Comparison of ENCODE assay signal across 8 cellular contexts in the genomic region with DNA sequence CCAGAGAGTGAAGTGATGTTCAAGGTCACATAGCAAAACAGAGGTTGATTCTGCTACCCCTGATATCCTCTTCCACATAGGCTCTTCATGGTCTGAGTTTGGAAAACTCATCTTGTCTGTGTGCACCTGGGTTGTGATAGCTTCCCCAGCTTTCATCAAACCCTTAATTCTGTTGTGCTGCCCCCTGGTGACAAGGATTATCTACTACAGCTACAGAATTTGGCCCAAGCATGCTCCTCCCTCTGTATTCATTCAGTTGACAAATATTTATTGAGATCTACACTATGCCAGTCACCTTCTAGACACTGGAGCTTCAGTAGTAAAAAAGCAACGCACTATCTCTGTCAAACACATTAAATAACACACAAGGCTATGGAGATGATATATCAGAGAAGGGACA. TPM values are rescaled to one million over a fixed set of nuclear protein-coding genes. Genes with fewer than 3 reads are reported as not detected.
DNase-seq lines count a peak whose midpoint lies in the region; ATAC-seq and TF ChIP-seq lines count a peak whose summit lies in the region.

No MANE protein-coding gene starts in this region.

- H3K36me3 Mint-ChIP-seq in activated T-cell treated with anti-CD3 and anti-CD28 coated beads, Interleukin-2, amount 50 U/mL, for 72 hours (ENCODE audit: insufficient read depth in 2 of 2): no peaks in the 10 kb centered on the region

- H3K27me3 Mint-ChIP-seq in activated T-cell treated with anti-CD3 and anti-CD28 coated beads, Interleukin-2, amount 50 U/mL, for 72 hours (ENCODE audit: low read depth): peaks cover 20% of the 10 kb centered on the region

- H3K79me1 ChIP-seq in trophoblast cell (ENCODE audit: low read length): peaks cover 4% of the 10 kb centered on the region

- no peak overlapping the region for H3K27ac Mint-ChIP-seq in activated T-cell treated with anti-CD3 and anti-CD28 coated beads, Interleukin-2, amount 50 U/mL, for 72 hours

- no peaks in the 10 kb centered on the region for H4K20me1 ChIP-seq in PC-3 (ENCODE audit: low read length)

- H2BK5ac ChIP-seq in trophoblast cell (ENCODE audit: low read depth, low read length, poor library complexity): no peak overlapping the region

- H2BK120ac ChIP-seq in trophoblast cell (ENCODE audit: insufficient read depth, low read length, poor library complexity): no peak overlapping the region

- DNase-seq in GM03348 (ENCODE audit: low spot score) (peak; percentile 71), HuH-7 (ENCODE audit: low spot score) (peak; percentile 82), PC-3 (peak; percentile 78), trophoblast cell (peak; percentile 32 to 92)
- peak; percentile 50 to 64 for DNase-seq in activated T-cell treated with anti-CD3 and anti-CD28 coated beads, Interleukin-2, amount 50 U/mL, for 72 hours

- intact Hi-C loops in PC-3 (cut with micrococcal nuclease): loop anchor here (1.0 to 5.0 kb wide), 4 partner anchors 52 to 363 kb away; a partner anchor contains a TSS

- H3K4me1 Mint-ChIP-seq in activated T-cell treated with anti-CD3 and anti-CD28 coated beads, Interleukin-2, amount 50 U/mL, for 72 hours (ENCODE audit: low read depth): no peaks in the 10 kb centered on the region

- H3K4me1 ChIP-seq in PC-3 (ENCODE audit: insufficient read depth, low read length) (no peaks in the 10 kb centered on the region), gastroesophageal sphincter (no peaks in the 10 kb centered on the region), trophoblast cell (ENCODE audit: control insufficient read depth in 1 of 2, insufficient read depth in 2 of 2, low read length in 2 of 2) (no peaks in the 10 kb centered on the region)

- no peak overlapping the region for H2AK5ac ChIP-seq in trophoblast cell (ENCODE audit: low read length)

- no peak overlapping the region for H4K91ac ChIP-seq in trophoblast cell (ENCODE audit: low read depth, low read length)

- H3K27ac ChIP-seq in PC-3 (ENCODE audit: low read length) (no peak overlapping the region), gastroesophageal sphincter (no peak overlapping the region), trophoblast cell (ENCODE audit: low read depth, low read length) (no peak overlapping the region)

- H2AFZ ChIP-seq in PC-3 (ENCODE audit: low read length) (no peak overlapping the region), trophoblast cell (ENCODE audit: insufficient read depth, low read length, poor library complexity) (no peak overlapping the region)

- 0% methylated on average over 1 of the region's 1 CpG for WGBS in gastroesophageal sphincter (ENCODE audit: low coverage in 1 of 2), 2 donors
- WGBS in trophoblast cell (ENCODE audit: extremely low coverage, insufficient coverage, insufficient read length): no CpG with 5 or more reads among the region's 1 CpG

- H3K79me2 ChIP-seq in PC-3 (ENCODE audit: low read length) (no peaks in the 10 kb centered on the region), trophoblast cell (ENCODE audit: control insufficient read depth, insufficient read depth, low read length, poor library complexity) (no peaks in the 10 kb centered on the region)

- no peak overlapping the region for H4K12ac ChIP-seq in trophoblast cell (ENCODE audit: low read depth, low read length)

- POLR2A ChIA-PET in PC-3 (lab: Charles Lee; ENCODE audit: unreplicated experiment): interaction anchor here (0.7 kb wide), 1 partner anchor 108 kb away, joined by 8 read pairs; no protein-coding TSS in a partner anchor

- H3K9me3 Mint-ChIP-seq in activated T-cell treated with anti-CD3 and anti-CD28 coated beads, Interleukin-2, amount 50 U/mL, for 72 hours: no peaks in the 10 kb centered on the region

- no peak for TF ChIP-seq POLR2A in gastroesophageal sphincter (IDR thresholded peaks at IDR 0.05)

- H3K9me2 ChIP-seq in PC-3 (replicated peaks; ENCODE audit: low read length): no peaks in the 10 kb centered on the region

- H3K9ac ChIP-seq in PC-3 (ENCODE audit: low read length) (no peak overlapping the region), trophoblast cell (ENCODE audit: low read length) (no peak overlapping the region)

- TF ChIP-seq CTCF in PC-3 (conservative IDR thresholded peaks at IDR 0.05; ENCODE audit: low read depth, low read length): peak; percentile 69
- TF ChIP-seq CTCF in gastroesophageal sphincter (IDR thresholded peaks at IDR 0.05): peak; percentile 58 to 79 (median 70)

- CTCF ChIA-PET in PC-3 (lab: Charles Lee): interaction anchor here (0.7 to 2.1 kb wide), 8 partner anchors 18 to 347 kb away, joined by 3 to 12 read pairs (median 6); no protein-coding TSS in a partner anchor

- no peaks in the 10 kb centered on the region for H3F3A ChIP-seq in PC-3 (ENCODE audit: low read length, unreplicated experiment)

- no peaks in the 10 kb centered on the region for H3K36me3 ChIP-seq in PC-3 (ENCODE audit: low read depth, low read length)
- no peaks in the 10 kb centered on the region for H3K36me3 ChIP-seq in gastroesophageal sphincter
- no peaks in the 10 kb centered on the region for H3K36me3 ChIP-seq in trophoblast cell (ENCODE audit: control insufficient read depth in 1 of 2, insufficient read depth in 2 of 2, low read length in 2 of 2)

- H3K9me3 ChIP-seq in PC-3 (ENCODE audit: low read length) (no peaks in the 10 kb centered on the region), gastroesophageal sphincter (no peaks in the 10 kb centered on the region), trophoblast cell (ENCODE audit: insufficient read depth, low read depth, low read length) (no peaks in the 10 kb centered on the region)

- H3K27me3 ChIP-seq in PC-3 (ENCODE audit: low read length) (no peaks in the 10 kb centered on the region), gastroesophageal sphincter (no peaks in the 10 kb centered on the region), trophoblast cell (ENCODE audit: insufficient read depth, low read length) (no peaks in the 10 kb centered on the region)

- H3K23ac ChIP-seq in trophoblast cell (ENCODE audit: low read length): no peak overlapping the region

- no peak overlapping the region for H4K8ac ChIP-seq in trophoblast cell (ENCODE audit: low read depth, low read length)

- no peak overlapping the region for H3K14ac ChIP-seq in trophoblast cell (ENCODE audit: low read length)

- no peak overlapping the region for H2BK12ac ChIP-seq in trophoblast cell (ENCODE audit: low read length)

- ATAC-seq in GM21515 (IDR thresholded peaks at IDR 0.05; ENCODE audit: unreplicated experiment) (peak; percentile 93), PC-3 (peak; percentile 83), gastroesophageal sphincter (no peak), HG03457 (IDR thresholded peaks at IDR 0.05; ENCODE audit: unreplicated experiment) (no peak)
- ATAC-seq in activated T-cell treated with anti-CD3 and anti-CD28 coated beads, Interleukin-2, amount 50 U/mL, for 72 hours (replicated peaks in 1 of 2): peak; percentile 48 to 58

- H3K4me2 ChIP-seq in PC-3 (ENCODE audit: low read length) (no peak overlapping the region), trophoblast cell (ENCODE audit: low read length) (no peak overlapping the region)

- BruUV-seq in PC-3 (replicated peaks; lab: Mats Ljungman, UMichigan): no TSS peak

- H3K4me3 ChIP-seq in PC-3 (ENCODE audit: low read length) (no peak overlapping the region), gastroesophageal sphincter (no peak overlapping the region), trophoblast cell (ENCODE audit: low read depth, low read length) (no peak overlapping the region)

- TF ChIP-seq EP300 in gastroesophageal sphincter (IDR thresholded peaks at IDR 0.05): no peak

- H3K4ac ChIP-seq in trophoblast cell (ENCODE audit: low read depth, low read length): no peak overlapping the region

- no peak overlapping the region for H3K18ac ChIP-seq in trophoblast cell (ENCODE audit: low read length)

- no peak overlapping the region for H3K4me3 Mint-ChIP-seq in activated T-cell treated with anti-CD3 and anti-CD28 coated beads, Interleukin-2, amount 50 U/mL, for 72 hours

RNA-seq across cellular contexts. Expression of a gene that starts 50.4 kb away (rescaled TPM):
- total RNA-seq in PC-3 (2014; rRNA removed): 2.7 and 4.6 TPM in 2 replicates
- under 1 TPM; 0.34 to 0.35 TPM for total RNA-seq in activated T-cell treated with anti-CD3 and anti-CD28 coated beads, Interleukin-2, amount 50 U/mL, for 72 hours
- total RNA-seq in gastroesophageal sphincter: 10 to 100 TPM in 1 of 4 donors, 1 to 10 TPM in 3; 6.5 to 11.5 (median 8.0) TPM
- 17.2 and 19.3 TPM in 2 replicates for polyA plus RNA-seq in trophoblast cell (2013)

RNA-seq across cellular contexts. Expression of a gene that starts 60.0 kb away (rescaled TPM):
- total RNA-seq in PC-3 (2014; rRNA removed): not detected in 2 replicates
- not detected for total RNA-seq in activated T-cell treated with anti-CD3 and anti-CD28 coated beads, Interleukin-2, amount 50 U/mL, for 72 hours
- under 1 TPM in 1 of 4 donors, not detected in 3; 0.15 TPM for total RNA-seq in gastroesophageal sphincter
- polyA plus RNA-seq in trophoblast cell (2013): 2.8 and 3.3 TPM in 2 replicates

Comparison
In these comparisons a context has a peak if more than half of its experiments do, and no peak if none do; other contexts are left out.
1. ATAC-seq: peak in GM21515 (single experiment), PC-3 (single experiment) and activated T-cell treated with anti-CD3 and anti-CD28 coated beads, Interleukin-2, amount 50 U/mL, for 72 hours (2 of 2); none in gastroesophageal sphincter (single experiment) and HG03457 (single experiment).
2. Peak in every context shown above with its lines, with median percentiles within 50 percentile points of each other: DNase-seq.